Comparison of ENCODE assay signal across 26 cellular contexts in genomic region chr6:19501737-19502245, GRCh38.
A peak's percentile ranks its signal among the peaks of the same experiment; 100 is the strongest.
DNase-seq lines count a peak whose midpoint lies in the region; ATAC-seq, FAIRE-seq and TF ChIP-seq lines count a peak whose summit lies in the region.
"Had no signal": no experiment of that assay in that cellular context is flagged by ENCODE, and none has a peak within 500 bp of the region (broad histone marks: within the 10 kb centered on the region; RNA-seq: fewer than 3 reads in every experiment).

No MANE protein-coding gene starts in this region.

- H3K36me3 ChIP-seq in HCT116 (ENCODE audit: control insufficient read depth in 1 of 2, insufficient read depth in 2 of 2, low read length in 2 of 2): no peaks in the 10 kb centered on the region
- no peaks in the 10 kb centered on the region for H3K36me3 ChIP-seq in Caco-2 (ENCODE audit: control insufficient read depth, insufficient read depth, low read length)
- H3K36me3 ChIP-seq: BLaER1, HAP-1 had no signal

- no peaks in the 10 kb centered on the region for H3K4me1 ChIP-seq in HCT116 (ENCODE audit: control insufficient read depth in 1 of 2, insufficient read depth in 2 of 2, low read length in 2 of 2)
- no peaks in the 10 kb centered on the region for H3K4me1 ChIP-seq in Caco-2
- H3K4me1 ChIP-seq: BLaER1, HAP-1 had no signal

- H3K9me3 Mint-ChIP-seq in progenitor cell of endocrine pancreas (ENCODE audit: low read depth) (peaks cover 30% of the 10 kb centered on the region), Caco-2 (ENCODE audit: unreplicated experiment) (no peaks in the 10 kb centered on the region)

- no peak for TF ChIP-seq RAD21 in HCT116 (IDR thresholded peaks at IDR 0.05; ENCODE audit: low read depth)

- H3K4me1 Mint-ChIP-seq in progenitor cell of endocrine pancreas (ENCODE audit: low read depth) (no peaks in the 10 kb centered on the region), Caco-2 (ENCODE audit: low read depth, unreplicated experiment) (no peaks in the 10 kb centered on the region)
- H3K4me1 Mint-ChIP-seq: CD4-positive, alpha-beta memory T cell had no signal

- POLR2A ChIA-PET in HCT116 (lab: Charles Lee) (no interaction called here), Caco-2 (lab: Charles Lee) (no interaction called here)

- H3K27me3 Mint-ChIP-seq in progenitor cell of endocrine pancreas (no peaks in the 10 kb centered on the region), Caco-2 (ENCODE audit: insufficient read depth, unreplicated experiment) (no peaks in the 10 kb centered on the region)
- H3K27me3 Mint-ChIP-seq: CD4-positive, alpha-beta memory T cell had no signal

- H3K27me3 ChIP-seq in HCT116 (ENCODE audit: insufficient read depth, low read length) (no peaks in the 10 kb centered on the region), Caco-2 (replicated peaks; ENCODE audit: control insufficient read depth, insufficient read depth, low read length) (no peaks in the 10 kb centered on the region)
- H3K27me3 ChIP-seq: BLaER1 had no signal

- no peak overlapping the region for H3K4me2 ChIP-seq in HCT116 (ENCODE audit: low read length)
- H3K4me2 ChIP-seq: BLaER1 had no signal

- no peak overlapping the region for H2AFZ ChIP-seq in HCT116 (ENCODE audit: low read depth, low read length, poor library complexity, severe bottlenecking)

- CTCF ChIA-PET in HCT116 (lab: Charles Lee) (no interaction called here), Caco-2 (lab: Charles Lee) (no interaction called here)

- intact Hi-C loops in HCT116 (cut with micrococcal nuclease) (no loop called here), Caco-2 (cut with micrococcal nuclease; ENCODE audit: unreplicated experiment) (no loop called here)

- no peak overlapping the region for H3K27ac Mint-ChIP-seq in progenitor cell of endocrine pancreas
- H3K27ac Mint-ChIP-seq in Caco-2 (ENCODE audit: unreplicated experiment): no peak overlapping the region
- H3K27ac Mint-ChIP-seq: CD4-positive, alpha-beta memory T cell had no signal

- H3K4me3 ChIP-seq in HCT116 (replicated peaks in 1 of 2; ENCODE audit: low read depth in 1 of 2, low read length in 2 of 2): no peak overlapping the region
- H3K4me3 ChIP-seq in Caco-2 (ENCODE audit: low read depth, low read length): no peak overlapping the region
- H3K4me3 ChIP-seq: BLaER1, HAP-1, SK-N-MC had no signal

- H3K79me2 ChIP-seq in HCT116 (ENCODE audit: insufficient read depth, low read length): no peaks in the 10 kb centered on the region

- H3K4me3 Mint-ChIP-seq in progenitor cell of endocrine pancreas (ENCODE audit: low read depth) (no peak overlapping the region), Caco-2 (ENCODE audit: unreplicated experiment) (no peak overlapping the region)
- H3K4me3 Mint-ChIP-seq: CD4-positive, alpha-beta memory T cell had no signal

- RAD21 ChIA-PET in HCT116 (lab: Charles Lee; ENCODE audit: low non-redundant PET in 1 of 2, low total read pairs in 2 of 2, uncharacterized antibody in 2 of 2, unreplicated experiment in 2 of 2): no interaction called here

- TF ChIP-seq CTCF in HCT116 (IDR thresholded peaks at IDR 0.05 in 2 of 3, conservative IDR thresholded peaks at IDR 0.05 in 1 of 3; ENCODE audit: borderline replicate concordance in 1 of 3, insufficient read depth in 1 of 3, low read depth in 2 of 3, low read length in 2 of 3): peak in 2 of 3 experiments; percentile 37 to 46; a peak in 4 of 6 replicates
- TF ChIP-seq CTCF in progenitor cell of endocrine pancreas (IDR thresholded peaks at IDR 0.05; ENCODE audit: unreplicated experiment): peak; percentile 23
- TF ChIP-seq CTCF in Caco-2 (IDR thresholded peaks at IDR 0.05; ENCODE audit: insufficient read depth in 1 of 2, low read depth in 1 of 2, low read length in 1 of 2, severe bottlenecking in 1 of 2, unreplicated experiment in 1 of 2): no peak

- BruUV-seq in HCT116 (replicated peaks; lab: Mats Ljungman, UMichigan) (no TSS peak), Caco-2 (replicated peaks; lab: Mats Ljungman, UMichigan) (no TSS peak)

- ATAC-seq in HCT116: peak; percentile 54; the same call in 1 of the 2 replicates

- H3K9me3 ChIP-seq in HCT116 (ENCODE audit: control insufficient read depth in 1 of 2, insufficient read depth in 1 of 2, low read depth in 1 of 2, low read length in 2 of 2) (peaks cover 0 to 7% of the 10 kb centered on the region in 2 experiments; a peak in 1 of 4 replicates), Caco-2 (no peaks in the 10 kb centered on the region)
- H3K9me3 ChIP-seq: HAP-1 had no signal

- DNase-seq in HCT116 (ENCODE audit: low read depth, low spot score) (no peak), RPMI7951 (ENCODE audit: low read depth) (peak; percentile 3), foreskin melanocyte (peak; percentile 79), progenitor cell of endocrine pancreas (ENCODE audit: low spot score, unreplicated experiment) (no peak), urothelium cell line (ENCODE audit: low spot score) (no peak), H54 (ENCODE audit: insufficient read length, low spot score) (no peak), amniotic stem cell (lab: John Stamatoyannopoulos, UW) (no peak), Caco-2 (no peak)
- DNase-seq: ACHN; Calu3; CD4-positive, alpha-beta memory T cell; DMS153; GDM1; KG1; NCI-H1105; NCI-H146; NCI-H2029 treated with DMSO at 0.1 percent for 48 hours; NCI-H226; NCI-H510A treated with DMSO at 0.1 percent for 48 hours; NCI-H774; OCI-M1; RPMI8226; SHP77 had no signal

- no peaks in the 10 kb centered on the region for H3K9me2 ChIP-seq in HCT116 (ENCODE audit: insufficient read depth)

- no peaks in the 10 kb centered on the region for H3K36me3 Mint-ChIP-seq in progenitor cell of endocrine pancreas (ENCODE audit: insufficient read depth)
- H3K36me3 Mint-ChIP-seq in Caco-2 (ENCODE audit: insufficient read depth, unreplicated experiment): no peaks in the 10 kb centered on the region
- H3K36me3 Mint-ChIP-seq: CD4-positive, alpha-beta memory T cell had no signal

- no peak for TF ChIP-seq POLR2A in HCT116 (IDR thresholded peaks at IDR 0.05; ENCODE audit: borderline replicate concordance, extremely low read depth, insufficient read depth, insufficient read length)
- no peak for TF ChIP-seq POLR2A in H54 (IDR thresholded peaks at IDR 0.05; ENCODE audit: low read depth, low read length)

- H3K9ac ChIP-seq in HCT116 (ENCODE audit: low read length): no peak overlapping the region
- H3K9ac ChIP-seq: BLaER1 had no signal

- no peaks in the 10 kb centered on the region for H4K20me1 ChIP-seq in HCT116 (ENCODE audit: insufficient read depth)
- H4K20me1 ChIP-seq: BLaER1 had no signal

- FAIRE-seq in urothelium cell line (lab: Jason Lieb, UNC): no peak
- no peak for FAIRE-seq in H54 (lab: Jason Lieb, UNC)

- no peak overlapping the region for H3K27ac ChIP-seq in HCT116 (ENCODE audit: low read depth, low read length)
- H3K27ac ChIP-seq: BLaER1, SK-N-MC had no signal

TF ChIP-seq in HCT116, 20 proteins besides CTCF, POLR2A, EP300 and RAD21 (continues in another document):
- TF ChIP-seq, protein P1, sequence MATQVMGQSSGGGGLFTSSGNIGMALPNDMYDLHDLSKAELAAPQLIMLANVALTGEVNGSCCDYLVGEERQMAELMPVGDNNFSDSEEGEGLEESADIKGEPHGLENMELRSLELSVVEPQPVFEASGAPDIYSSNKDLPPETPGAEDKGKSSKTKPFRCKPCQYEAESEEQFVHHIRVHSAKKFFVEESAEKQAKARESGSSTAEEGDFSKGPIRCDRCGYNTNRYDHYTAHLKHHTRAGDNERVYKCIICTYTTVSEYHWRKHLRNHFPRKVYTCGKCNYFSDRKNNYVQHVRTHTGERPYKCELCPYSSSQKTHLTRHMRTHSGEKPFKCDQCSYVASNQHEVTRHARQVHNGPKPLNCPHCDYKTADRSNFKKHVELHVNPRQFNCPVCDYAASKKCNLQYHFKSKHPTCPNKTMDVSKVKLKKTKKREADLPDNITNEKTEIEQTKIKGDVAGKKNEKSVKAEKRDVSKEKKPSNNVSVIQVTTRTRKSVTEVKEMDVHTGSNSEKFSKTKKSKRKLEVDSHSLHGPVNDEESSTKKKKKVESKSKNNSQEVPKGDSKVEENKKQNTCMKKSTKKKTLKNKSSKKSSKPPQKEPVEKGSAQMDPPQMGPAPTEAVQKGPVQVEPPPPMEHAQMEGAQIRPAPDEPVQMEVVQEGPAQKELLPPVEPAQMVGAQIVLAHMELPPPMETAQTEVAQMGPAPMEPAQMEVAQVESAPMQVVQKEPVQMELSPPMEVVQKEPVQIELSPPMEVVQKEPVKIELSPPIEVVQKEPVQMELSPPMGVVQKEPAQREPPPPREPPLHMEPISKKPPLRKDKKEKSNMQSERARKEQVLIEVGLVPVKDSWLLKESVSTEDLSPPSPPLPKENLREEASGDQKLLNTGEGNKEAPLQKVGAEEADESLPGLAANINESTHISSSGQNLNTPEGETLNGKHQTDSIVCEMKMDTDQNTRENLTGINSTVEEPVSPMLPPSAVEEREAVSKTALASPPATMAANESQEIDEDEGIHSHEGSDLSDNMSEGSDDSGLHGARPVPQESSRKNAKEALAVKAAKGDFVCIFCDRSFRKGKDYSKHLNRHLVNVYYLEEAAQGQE (IDR thresholded peaks at IDR 0.05; ENCODE audit: low read depth): no peak
- TF ChIP-seq POLR2AphosphoS5 (IDR thresholded peaks at IDR 0.05; ENCODE audit: low read depth, low read length): no peak
- no peak for TF ChIP-seq ZFX (IDR thresholded peaks at IDR 0.05)
- TF ChIP-seq EGR1 (IDR thresholded peaks at IDR 0.05; ENCODE audit: low read depth): no peak
- no peak for TF ChIP-seq CEBPB (IDR thresholded peaks at IDR 0.05; ENCODE audit: low read depth)
- TF ChIP-seq SRF (IDR thresholded peaks at IDR 0.05; ENCODE audit: low read depth): no peak
- no peak for TF ChIP-seq YY1 (IDR thresholded peaks at IDR 0.05; ENCODE audit: extremely low read depth, insufficient replicate concordance, low read depth, low read length)
- no peak for TF ChIP-seq ZNF274 (IDR thresholded peaks at IDR 0.05; ENCODE audit: low read depth, low read length)
- TF ChIP-seq ELF1 (IDR thresholded peaks at IDR 0.05; ENCODE audit: borderline replicate concordance, low read depth): no peak
- no peak for TF ChIP-seq TCF7L2 (IDR thresholded peaks at IDR 0.05; ENCODE audit: borderline replicate concordance, extremely low read depth, insufficient read depth, insufficient read length)
- no peak for TF ChIP-seq ZBTB33 (IDR thresholded peaks at IDR 0.05; ENCODE audit: extremely low read depth, insufficient replicate concordance, low read length)

Comparison
In these comparisons a context has a peak if more than half of its experiments do, and no peak if none do; other contexts are left out.
1. DNase-seq: peak in RPMI7951 (single experiment) and foreskin melanocyte (single experiment); none in HCT116 (single experiment), progenitor cell of endocrine pancreas (single experiment), urothelium cell line (single experiment), H54 (single experiment), amniotic stem cell (single experiment) and Caco-2 (0 of 2).
2. CTCF ChIP-seq: peak in HCT116 (2 of 3) and progenitor cell of endocrine pancreas (single experiment); none in Caco-2 (0 of 2).